In the genomic region with DNA sequence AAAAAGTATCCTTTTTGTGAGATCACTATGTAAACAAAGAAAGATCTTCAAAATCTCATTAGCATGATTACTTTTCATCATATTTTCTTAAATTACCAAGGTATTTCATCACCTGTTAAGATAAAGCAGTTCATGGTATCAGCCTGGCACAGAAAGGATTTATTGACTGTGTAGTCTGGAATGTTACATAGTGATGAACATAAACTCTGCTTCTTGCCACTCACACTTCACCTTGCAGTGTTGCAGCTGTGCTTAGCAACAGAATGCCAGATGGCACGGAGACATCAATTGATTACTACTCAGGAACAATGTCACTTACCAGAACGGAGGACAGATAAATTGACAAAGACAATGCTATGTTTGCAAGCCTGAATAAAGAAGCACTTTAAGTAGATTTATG, we compare ENCODE assay signal across 17 cellular contexts. TPM values are rescaled to one million over a fixed set of nuclear protein-coding genes. Genes with fewer than 3 reads are reported as not detected.
"Had no signal": no experiment of that assay in that cellular context is flagged by ENCODE, and none has a peak within 500 bp of the region (broad histone marks: within the 10 kb centered on the region; RNA-seq: fewer than 3 reads in every experiment).

No MANE protein-coding gene starts in this region.

- H3K9me3 ChIP-seq: breast epithelium, heart right ventricle, lower lobe of right lung, sigmoid colon, spleen had no signal

- H3K27me3 ChIP-seq: breast epithelium, heart right ventricle, sigmoid colon, spleen had no signal

- H3K4me3 ChIP-seq: breast epithelium, heart right ventricle, lower lobe of right lung, sigmoid colon, spleen had no signal

- H3K4me1 ChIP-seq: breast epithelium, heart right ventricle, lower lobe of right lung, spleen had no signal

- DNase-seq: activated CD4-positive, alpha-beta T cell treated with anti-CD3 and anti-CD28 coated beads, Interleukin-2, amount 10 ng/mL, durations not matched to agents 7 days and 5 days; activated CD8-positive, alpha-beta memory T cell treated with anti-CD3 and anti-CD28 coated beads for 24 hours; activated naive CD4-positive, alpha-beta T cell; activated naive CD8-positive, alpha-beta T cell treated with anti-CD3 and anti-CD28 coated beads, Interleukin-2, amount 10 ng/mL, durations not matched to agents 7 days and 5 days; aorta; heart right ventricle; left cardiac atrium; lower lobe of right lung; nephron progenitor cell; sigmoid colon; spleen; stimulated activated naive CD8-positive, alpha-beta T cell treated with anti-CD3 and anti-CD28 coated beads, Interleukin-15, amount 100 ng/mL, for 72 hours had no signal

- H3K9me3 Mint-ChIP-seq: activated CD4-positive, alpha-beta T cell treated with anti-CD3 and anti-CD28 coated beads, Interleukin-2, amount 10 ng/mL, durations not matched to agents 7 days and 5 days; activated naive CD8-positive, alpha-beta T cell treated with anti-CD3 and anti-CD28 coated beads, Interleukin-2, amount 10 ng/mL, durations not matched to agents 7 days and 5 days; activated T-helper 1 cell treated with anti-CD3 and anti-CD28 coated beads, Interleukin-12 subunit alpha, Interleukin-12 subunit beta, Interleukin-2, Interleukin-4 antibody, amounts not matched to agents 30 ng/mL and 10 ng/mL and 1 ng/mL, durations not matched to agents 14 hours and 24 hours and 36 hours; nephron progenitor cell; stimulated activated naive CD8-positive, alpha-beta T cell treated with anti-CD3 and anti-CD28 coated beads, Interleukin-15, amount 100 ng/mL, for 72 hours; type B pancreatic cell had no signal

- H3K36me3 ChIP-seq: breast epithelium, heart right ventricle, lower lobe of right lung, sigmoid colon, spleen had no signal

- ATAC-seq: heart right ventricle; lower lobe of right lung; stimulated activated naive CD8-positive, alpha-beta T cell treated with anti-CD3 and anti-CD28 coated beads, Interleukin-15, amount 100 ng/mL, for 72 hours had no signal

- H3K27me3 Mint-ChIP-seq: activated CD4-positive, alpha-beta T cell treated with anti-CD3 and anti-CD28 coated beads, Interleukin-2, amount 10 ng/mL, durations not matched to agents 7 days and 5 days; activated naive CD8-positive, alpha-beta T cell treated with anti-CD3 and anti-CD28 coated beads, Interleukin-2, amount 10 ng/mL, durations not matched to agents 7 days and 5 days; stimulated activated naive CD8-positive, alpha-beta T cell treated with anti-CD3 and anti-CD28 coated beads, Interleukin-15, amount 100 ng/mL, for 72 hours; type B pancreatic cell had no signal

- H3K4me1 Mint-ChIP-seq: activated CD4-positive, alpha-beta T cell treated with anti-CD3 and anti-CD28 coated beads, Interleukin-2, amount 10 ng/mL, durations not matched to agents 7 days and 5 days; activated naive CD8-positive, alpha-beta T cell treated with anti-CD3 and anti-CD28 coated beads, Interleukin-2, amount 10 ng/mL, durations not matched to agents 7 days and 5 days; nephron progenitor cell; stimulated activated naive CD8-positive, alpha-beta T cell treated with anti-CD3 and anti-CD28 coated beads, Interleukin-15, amount 100 ng/mL, for 72 hours had no signal

- H3K27ac Mint-ChIP-seq: activated CD4-positive, alpha-beta T cell treated with anti-CD3 and anti-CD28 coated beads, Interleukin-2, amount 10 ng/mL, durations not matched to agents 7 days and 5 days; activated naive CD8-positive, alpha-beta T cell treated with anti-CD3 and anti-CD28 coated beads, Interleukin-2, amount 10 ng/mL, durations not matched to agents 7 days and 5 days; activated T-helper 1 cell treated with anti-CD3 and anti-CD28 coated beads, Interleukin-12 subunit alpha, Interleukin-12 subunit beta, Interleukin-2, Interleukin-4 antibody, amounts not matched to agents 30 ng/mL and 10 ng/mL and 1 ng/mL, durations not matched to agents 14 hours and 24 hours and 36 hours; nephron progenitor cell; stimulated activated naive CD8-positive, alpha-beta T cell treated with anti-CD3 and anti-CD28 coated beads, Interleukin-15, amount 100 ng/mL, for 72 hours had no signal

- FAIRE-seq: frontal cortex had no signal

- H3K27ac ChIP-seq: breast epithelium, epithelial cell of prostate, heart right ventricle, lower lobe of right lung, sigmoid colon, spleen had no signal

- H3K36me3 Mint-ChIP-seq: activated naive CD8-positive, alpha-beta T cell treated with anti-CD3 and anti-CD28 coated beads, Interleukin-2, amount 10 ng/mL, durations not matched to agents 7 days and 5 days; type B pancreatic cell had no signal

- H3K4me3 Mint-ChIP-seq: activated CD4-positive, alpha-beta T cell treated with anti-CD3 and anti-CD28 coated beads, Interleukin-2, amount 10 ng/mL, durations not matched to agents 7 days and 5 days; activated naive CD8-positive, alpha-beta T cell treated with anti-CD3 and anti-CD28 coated beads, Interleukin-2, amount 10 ng/mL, durations not matched to agents 7 days and 5 days; activated T-helper 1 cell treated with anti-CD3 and anti-CD28 coated beads, Interleukin-12 subunit alpha, Interleukin-12 subunit beta, Interleukin-2, Interleukin-4 antibody, amounts not matched to agents 30 ng/mL and 10 ng/mL and 1 ng/mL, durations not matched to agents 14 hours and 24 hours and 36 hours; nephron progenitor cell; stimulated activated naive CD8-positive, alpha-beta T cell treated with anti-CD3 and anti-CD28 coated beads, Interleukin-15, amount 100 ng/mL, for 72 hours; type B pancreatic cell had no signal

RNA-seq across cellular contexts. Expression of gene BCHE, which starts 14.9 kb away (rescaled TPM):
- total RNA-seq: activated CD4-positive, alpha-beta T cell treated with anti-CD3 and anti-CD28 coated beads, Interleukin-2, amount 10 ng/mL, durations not matched to agents 7 days and 5 days; activated naive CD8-positive, alpha-beta T cell treated with anti-CD3 and anti-CD28 coated beads, Interleukin-2, amount 10 ng/mL, durations not matched to agents 7 days and 5 days; activated T-helper 1 cell treated with anti-CD3 and anti-CD28 coated beads, Interleukin-12 subunit alpha, Interleukin-12 subunit beta, Interleukin-2, Interleukin-4 antibody, amounts not matched to agents 30 ng/mL and 10 ng/mL and 1 ng/mL, durations not matched to agents 14 hours and 24 hours and 36 hours had no signal
